12 cellular contexts compared by ENCODE assay signal in genomic region chr10:69232252-69232651, GRCh38. TPM values are rescaled to one million over a fixed set of nuclear protein-coding genes. Genes with fewer than 3 reads are reported as not detected.
DNase-seq lines count a peak whose midpoint lies in the region; ATAC-seq and TF ChIP-seq lines count a peak whose summit lies in the region.
"Had no signal": no experiment of that assay in that cellular context is flagged by ENCODE, and none has a peak within 500 bp of the region (broad histone marks: within the 10 kb centered on the region; RNA-seq: fewer than 3 reads in every experiment).

No MANE protein-coding gene starts in this region.

- in situ Hi-C loops in astrocyte of the spinal cord (cut with HindIII; ENCODE audit: low sequenced_read_pairs) (no loop called here), GM13977 (cut with MboI; ENCODE audit: low pct_unique_long_range_greater_than_20kb, low sequenced_read_pairs, unreplicated experiment) (loop anchor here (5.0 kb wide), 1 partner anchor 155 kb away; no protein-coding TSS in a partner anchor)

- no peaks in the 10 kb centered on the region for H3K9me3 Mint-ChIP-seq in HFFc6
- H3K9me3 Mint-ChIP-seq: memory B cell had no signal

- peak; percentile 89 for DNase-seq in AG08395 (ENCODE audit: low spot score)
- DNase-seq in HFFc6: peak; percentile 81
- peak; percentile 70 for DNase-seq in astrocyte of the spinal cord (ENCODE audit: low read depth, low spot score)
- no peak for DNase-seq in left colon
- no peak for DNase-seq in GM13977 (ENCODE audit: low spot score)
- DNase-seq in activated CD4-positive, alpha-beta T cell treated with anti-CD3 and anti-CD28 coated beads, Interleukin-2, amount 50 U/mL, for 1 hour: no peak
- DNase-seq in activated CD4-positive, alpha-beta T cell treated with anti-CD3 and anti-CD28 coated beads, Interleukin-2, amount 50 U/mL, for 4 hours: no peak
- DNase-seq: DND-41 had no signal

- H3K36me3 Mint-ChIP-seq in HFFc6 (ENCODE audit: low read depth): no peaks in the 10 kb centered on the region
- H3K36me3 Mint-ChIP-seq: memory B cell had no signal

- intact Hi-C loops in left colon (cut with DNase I, micrococcal nuclease): loop anchor here in 1 of 2 donors (10.0 kb wide), 1 partner anchor 283 kb away; no protein-coding TSS in a partner anchor

- peak overlapping the region; percentile 92 for H3K27ac Mint-ChIP-seq in HFFc6
- H3K27ac Mint-ChIP-seq: memory B cell had no signal

- peak overlapping the region; percentile 54 for H3K4me3 Mint-ChIP-seq in HFFc6
- H3K4me3 Mint-ChIP-seq: memory B cell had no signal

- peak; percentile 9; the same call in 1 of the 2 replicates for TF ChIP-seq CTCF in HFFc6 (IDR thresholded peaks at IDR 0.05)
- TF ChIP-seq CTCF in astrocyte of the spinal cord (IDR thresholded peaks at IDR 0.05; ENCODE audit: low read depth, low read length): no peak
- TF ChIP-seq CTCF in GM13977 (IDR thresholded peaks at IDR 0.05; ENCODE audit: extremely low read depth, insufficient read depth, missing control alignments): no peak

- H3K27me3 Mint-ChIP-seq in HFFc6 (ENCODE audit: insufficient read depth): peaks cover 2% of the 10 kb centered on the region
- H3K27me3 Mint-ChIP-seq: memory B cell had no signal

- peak; percentile 20 for ATAC-seq in left colon
- ATAC-seq in HG02973 (IDR thresholded peaks at IDR 0.05; ENCODE audit: unreplicated experiment): no peak
- ATAC-seq: activated CD8-positive, alpha-beta T cell treated with anti-CD3 and anti-CD28 coated beads, Interleukin-2, amount 10 ng/mL, durations not matched to agents 7 days and 5 days had no signal

- H3K4me3 ChIP-seq in astrocyte of the spinal cord (ENCODE audit: low read depth, low read length): no peak overlapping the region

- peaks cover 52% of the 10 kb centered on the region for H3K4me1 Mint-ChIP-seq in HFFc6 (ENCODE audit: low read depth)

RNA-seq across cellular contexts. Expression of gene HKDC1, which starts 12.1 kb away (rescaled TPM):
- under 1 TPM; 0.09 to 0.54 (median 0.42) TPM for total RNA-seq in HFFc6 (2021; fragmentation: NEBNext Ultra II Directional; extraction: Animal tissue kit (Norgen Biotek cat#: 25700))
- total RNA-seq in left colon: 10 to 100 TPM; 24.9 to 37.8 TPM
- total RNA-seq: OCI-LY7 had no signal

RNA-seq across cellular contexts. Expression of gene HK1, which starts 46.0 kb away (rescaled TPM):
- 100 to 1,000 TPM; 149 to 158 (median 155) TPM for total RNA-seq in HFFc6 (2021; fragmentation: NEBNext Ultra II Directional; extraction: Animal tissue kit (Norgen Biotek cat#: 25700))
- 10 to 100 TPM; 64.1 to 90.4 TPM for total RNA-seq in left colon

RNA-seq across cellular contexts. Expression of gene SUPV3L1, which starts 52.2 kb away (rescaled TPM):
- total RNA-seq in HFFc6 (2021; fragmentation: NEBNext Ultra II Directional; extraction: Animal tissue kit (Norgen Biotek cat#: 25700)): 10 to 100 TPM; 26.4 to 31.0 (median 28.9) TPM
- total RNA-seq in left colon: 10 to 100 TPM; 24.3 to 30.1 TPM

Comparison
In these comparisons a context has a peak if more than half of its experiments do, and no peak if none do; other contexts are left out.
1. DNase-seq: peak in AG08395 (single experiment), HFFc6 (single experiment) and astrocyte of the spinal cord (single experiment); none in left colon (0 of 2), GM13977 (single experiment), activated CD4-positive, alpha-beta T cell treated with anti-CD3 and anti-CD28 coated beads, Interleukin-2, amount 50 U/mL, for 1 hour (single experiment) and activated CD4-positive, alpha-beta T cell treated with anti-CD3 and anti-CD28 coated beads, Interleukin-2, amount 50 U/mL, for 4 hours (0 of 2).
2. RNA of gene HKDC1, which starts 12.1 kb away (total RNA-seq): 24.9 to 37.8 TPM in left colon; 0.09 to 0.54 TPM in HFFc6; every median in the first group is over 10 times any median in the second.